In genomic region chr2:196168181-196168580, GRCh38 we compare ENCODE assay signal across 8 cellular contexts. TPM values are rescaled to one million over a fixed set of nuclear protein-coding genes. Genes with fewer than 3 reads are reported as not detected.
DNase-seq lines count a peak whose midpoint lies in the region; ATAC-seq and TF ChIP-seq lines count a peak whose summit lies in the region.

No MANE protein-coding gene starts in this region.

- H3K79me2 ChIP-seq in mammary epithelial cell (ENCODE audit: insufficient read depth, low read length), result peaks cover 75% of the 10 kb centered on the region

- H4K20me1 ChIP-seq in mammary epithelial cell (ENCODE audit: insufficient read depth, low read length), result no peaks in the 10 kb centered on the region

- no peak for ATAC-seq in GM18498 (IDR thresholded peaks at IDR 0.05; ENCODE audit: unreplicated experiment)

- no peak overlapping the region for H2AFZ ChIP-seq in mammary epithelial cell (ENCODE audit: low read depth, low read length)

- no peaks in the 10 kb centered on the region for H3K9me3 ChIP-seq in MG63
- no peaks in the 10 kb centered on the region for H3K9me3 ChIP-seq in mammary epithelial cell (replicated peaks; ENCODE audit: insufficient read depth, low read length)
- no peaks in the 10 kb centered on the region for H3K9me3 ChIP-seq in neutrophil
- H3K9me3 ChIP-seq in vagina, result no peaks in the 10 kb centered on the region
- H3K9me3 ChIP-seq in sigmoid colon, result no peaks in the 10 kb centered on the region

- H3K27ac ChIP-seq in mammary epithelial cell (ENCODE audit: insufficient read depth, low read depth, low read length) (no peak overlapping the region), neutrophil (peak overlapping the region; percentile 95), vagina (no peak overlapping the region), sigmoid colon (no peak overlapping the region)

- dilution Hi-C loops in mammary epithelial cell (cut with HindIII; ENCODE audit: low sequenced_read_pairs), result loop anchor here (5.0 kb wide), 2 partner anchors 64 to 124 kb away; no protein-coding TSS in a partner anchor

- intact Hi-C loops in mammary epithelial cell (cut with micrococcal nuclease) (no loop called here), vagina (cut with DNase I) (no loop called here), sigmoid colon (cut with DNase I) (no loop called here)

- TF ChIP-seq EP300 in sigmoid colon (IDR thresholded peaks at IDR 0.05), result no peak

- H3K36me3 ChIP-seq in MG63 (peaks cover 24% of the 10 kb centered on the region), mammary epithelial cell (ENCODE audit: insufficient read depth, low read length) (no peaks in the 10 kb centered on the region), neutrophil (peaks cover 20% of the 10 kb centered on the region), vagina (no peaks in the 10 kb centered on the region), sigmoid colon (no peaks in the 10 kb centered on the region)

- no peaks in the 10 kb centered on the region for H3K27me3 ChIP-seq in MG63
- H3K27me3 ChIP-seq in mammary epithelial cell (ENCODE audit: insufficient read depth, low read length), result no peaks in the 10 kb centered on the region
- H3K27me3 ChIP-seq in neutrophil, result no peaks in the 10 kb centered on the region
- H3K27me3 ChIP-seq in vagina, result no peaks in the 10 kb centered on the region
- no peaks in the 10 kb centered on the region for H3K27me3 ChIP-seq in sigmoid colon

- BruUV-seq in mammary epithelial cell (replicated peaks; lab: Mats Ljungman, UMichigan), result no TSS peak

- H3K4me2 ChIP-seq in mammary epithelial cell (ENCODE audit: insufficient read depth, low read depth, low read length), result peak overlapping the region; percentile 29

- in situ Hi-C loops in mammary epithelial cell (cut with MboI; ENCODE audit: low sequenced_read_pairs in 2 of 2), result no loop called here

- H3K4me3 ChIP-seq in MG63 (peak overlapping the region; percentile 94), mammary epithelial cell (replicated peaks in 1 of 3; ENCODE audit: insufficient read depth in 1 of 3, low read depth in 2 of 3, low read length in 3 of 3) (no peak overlapping the region), neutrophil (ENCODE audit: low read depth in 1 of 2, low read length in 1 of 2) (peak overlapping the region; percentile 86 to 91), vagina (peak overlapping the region in 1 of 2 donors; percentile 78), sigmoid colon (peak overlapping the region in 1 of 4 donors; percentile 72)

- TF ChIP-seq POLR2A in vagina (IDR thresholded peaks at IDR 0.05), result no peak
- no peak for TF ChIP-seq POLR2A in sigmoid colon (IDR thresholded peaks at IDR 0.05)

- no peak for TF ChIP-seq CTCF in mammary epithelial cell (conservative IDR thresholded peaks at IDR 0.05 in 1 of 2, IDR thresholded peaks at IDR 0.05 in 1 of 2; ENCODE audit: extremely low read depth in 1 of 2, insufficient read depth in 1 of 2, low read depth in 1 of 2, low read length in 2 of 2)
- no peak for TF ChIP-seq CTCF in neutrophil (IDR thresholded peaks at IDR 0.05)
- TF ChIP-seq CTCF in vagina (IDR thresholded peaks at IDR 0.05), result no peak
- TF ChIP-seq CTCF in sigmoid colon (IDR thresholded peaks at IDR 0.05), result no peak

- H3K4me1 ChIP-seq in mammary epithelial cell (ENCODE audit: insufficient read depth, low read length), result peaks cover 35% of the 10 kb centered on the region
- H3K4me1 ChIP-seq in neutrophil (ENCODE audit: control insufficient read depth in 1 of 2, insufficient read depth in 1 of 2, low read depth in 1 of 2, low read length in 1 of 2), result peaks cover 57 to 71% of the 10 kb centered on the region in 2 experiments
- H3K4me1 ChIP-seq in vagina, result peaks cover 32% of the 10 kb centered on the region
- H3K4me1 ChIP-seq in sigmoid colon, result peaks cover 0 to 20% (median 9%) of the 10 kb centered on the region in 4 donors

- H3K9ac ChIP-seq in mammary epithelial cell (ENCODE audit: insufficient read depth, low read length), result no peak overlapping the region

- CTCF ChIA-PET in mammary epithelial cell (lab: Charles Lee; ENCODE audit: low non-redundant PET), result no interaction called here

- DNase-seq in EH (ENCODE audit: low read depth), result peak; percentile 83
- DNase-seq in MG63, result peak; percentile 79
- peak; percentile 37 for DNase-seq in mammary epithelial cell
- DNase-seq in vagina (ENCODE audit: extremely low spot score in 2 of 2), result no peak
- DNase-seq in HK-2 (ENCODE audit: unreplicated experiment), result no peak
- no peak for DNase-seq in sigmoid colon

- 74% methylated on average over 3 of the region's 4 CpGs for WGBS in mammary epithelial cell (ENCODE audit: low coverage, missing lambda C conversion rate)
- 46 to 85% methylated on average over 4 of the region's 4 CpGs for WGBS in sigmoid colon, 2 donors

RNA-seq across cellular contexts. Expression of gene STK17B, which starts 3.2 kb away (rescaled TPM):
- total RNA-seq in MG63 (2014; rRNA removed; shearing (Covaris generic); ENCODE audit: low replicate concordance), result 49.2 and 82.4 TPM in 2 replicates
- total RNA-seq in mammary epithelial cell, result 10 to 100 TPM in 1 of 2 donors, 1 to 10 TPM in 1; 5.7 to 11.6 TPM
- 4.3 TPM for polyA plus RNA-seq in mammary epithelial cell
- 3.7 TPM for polyA minus RNA-seq in mammary epithelial cell
- 24.3 TPM for total RNA-seq in vagina
- total RNA-seq in sigmoid colon, result 10 to 100 TPM in 3 of 4 donors, 1 to 10 TPM in 1; 9.0 to 15.7 (median 12.3) TPM
- 10 to 100 TPM; 13.2 to 30.7 (median 29.6) TPM for polyA plus RNA-seq in sigmoid colon

Comparison
In these comparisons a context has a peak if more than half of its experiments do, and no peak if none do; other contexts are left out.
1. DNase-seq: peak in EH (single experiment), MG63 (single experiment) and mammary epithelial cell (single experiment); none in vagina (0 of 2), HK-2 (single experiment) and sigmoid colon (single experiment).
2. H3K4me3 ChIP-seq: peak in MG63 (single experiment) and neutrophil (2 of 2); none in mammary epithelial cell (0 of 3).